2 cellular contexts compared by ENCODE assay signal in the genomic region with DNA sequence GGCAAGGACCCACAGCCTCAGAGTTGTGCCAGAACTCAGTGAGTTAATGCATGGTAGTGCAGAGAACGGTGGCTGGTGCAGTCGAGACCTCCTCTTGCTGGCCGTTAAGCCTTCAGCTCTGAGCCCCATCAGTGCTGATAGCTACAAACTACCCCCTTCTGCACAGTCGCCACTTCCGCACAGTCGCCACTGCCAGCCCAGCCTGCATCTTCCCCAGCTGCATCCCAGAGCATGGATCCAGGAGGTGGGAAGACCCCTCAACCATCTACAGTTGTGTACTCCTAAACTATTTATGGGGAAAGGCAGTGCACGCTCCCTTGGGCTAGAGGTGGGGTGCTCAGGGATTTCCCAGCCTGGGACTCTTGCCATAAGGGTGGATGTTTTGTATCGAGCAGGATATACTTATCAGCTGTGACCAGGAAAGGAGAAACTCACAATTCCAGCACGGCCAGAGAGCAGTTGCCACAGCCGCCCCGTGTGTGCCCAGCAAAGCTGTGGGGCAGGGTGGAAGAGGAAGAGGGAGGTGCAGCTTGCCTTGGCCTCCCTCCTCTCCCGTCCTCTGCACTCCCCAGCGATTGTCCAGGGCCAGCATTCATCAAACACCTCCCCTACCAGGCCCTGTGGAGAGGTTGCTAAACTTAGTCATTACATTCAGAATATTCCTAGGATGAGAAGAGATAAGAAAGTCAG.
TF ChIP-seq lines count a peak whose summit lies in the region.

No MANE protein-coding gene starts in this region.

TF ChIP-seq in IMR-90, 13 proteins besides CTCF, POLR2A, EP300 and RAD21:
- no peak for TF ChIP-seq MAFK (IDR thresholded peaks at IDR 0.05; ENCODE audit: low read depth, low read length)
- TF ChIP-seq RFX5 (IDR thresholded peaks at IDR 0.05; ENCODE audit: low read depth, low read length): no peak
- TF ChIP-seq, protein P1, sequence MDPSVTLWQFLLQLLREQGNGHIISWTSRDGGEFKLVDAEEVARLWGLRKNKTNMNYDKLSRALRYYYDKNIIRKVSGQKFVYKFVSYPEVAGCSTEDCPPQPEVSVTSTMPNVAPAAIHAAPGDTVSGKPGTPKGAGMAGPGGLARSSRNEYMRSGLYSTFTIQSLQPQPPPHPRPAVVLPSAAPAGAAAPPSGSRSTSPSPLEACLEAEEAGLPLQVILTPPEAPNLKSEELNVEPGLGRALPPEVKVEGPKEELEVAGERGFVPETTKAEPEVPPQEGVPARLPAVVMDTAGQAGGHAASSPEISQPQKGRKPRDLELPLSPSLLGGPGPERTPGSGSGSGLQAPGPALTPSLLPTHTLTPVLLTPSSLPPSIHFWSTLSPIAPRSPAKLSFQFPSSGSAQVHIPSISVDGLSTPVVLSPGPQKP (IDR thresholded peaks at IDR 0.05; ENCODE audit: borderline replicate concordance, low read depth, low read length): no peak
- TF ChIP-seq SMC3 (IDR thresholded peaks at IDR 0.05; ENCODE audit: low read depth, low read length): no peak
- TF ChIP-seq MAZ (IDR thresholded peaks at IDR 0.05; ENCODE audit: borderline replicate concordance, low read depth, low read length): no peak
- TF ChIP-seq NFE2L2 (IDR thresholded peaks at IDR 0.05; ENCODE audit: low read depth, low read length): no peak
- no peak for TF ChIP-seq BHLHE40 (IDR thresholded peaks at IDR 0.05; ENCODE audit: low read depth, low read length)
- no peak for TF ChIP-seq MXI1 (IDR thresholded peaks at IDR 0.05; ENCODE audit: borderline replicate concordance, low read depth, low read length)
- TF ChIP-seq RCOR1 (IDR thresholded peaks at IDR 0.05; ENCODE audit: insufficient replicate concordance, low read length): no peak
- TF ChIP-seq CHD1 (IDR thresholded peaks at IDR 0.05; ENCODE audit: low read depth, low read length): no peak
- TF ChIP-seq CEBPB (IDR thresholded peaks at IDR 0.05; ENCODE audit: low read depth, low read length): no peak
- TF ChIP-seq FOS (IDR thresholded peaks at IDR 0.05; ENCODE audit: low read depth, low read length): no peak
- TF ChIP-seq, protein P2, sequence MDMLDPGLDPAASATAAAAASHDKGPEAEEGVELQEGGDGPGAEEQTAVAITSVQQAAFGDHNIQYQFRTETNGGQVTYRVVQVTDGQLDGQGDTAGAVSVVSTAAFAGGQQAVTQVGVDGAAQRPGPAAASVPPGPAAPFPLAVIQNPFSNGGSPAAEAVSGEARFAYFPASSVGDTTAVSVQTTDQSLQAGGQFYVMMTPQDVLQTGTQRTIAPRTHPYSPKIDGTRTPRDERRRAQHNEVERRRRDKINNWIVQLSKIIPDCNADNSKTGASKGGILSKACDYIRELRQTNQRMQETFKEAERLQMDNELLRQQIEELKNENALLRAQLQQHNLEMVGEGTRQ (IDR thresholded peaks at IDR 0.05; ENCODE audit: low read depth, low read length): no peak

TF ChIP-seq in HepG2, 621 proteins besides CTCF, POLR2A, EP300 and RAD21:
- TF ChIP-seq PBX2 (CRISPR knock-in tag; IDR thresholded peaks at IDR 0.05): no peak
- TF ChIP-seq ZNF841 (CRISPR knock-in tag; IDR thresholded peaks at IDR 0.05; ENCODE audit: borderline replicate concordance): no peak
- no peak for TF ChIP-seq PRDM15 (CRISPR knock-in tag; IDR thresholded peaks at IDR 0.05)
- no peak for TF ChIP-seq GTF2F1 (IDR thresholded peaks at IDR 0.05; ENCODE audit: low read length)
- no peak for TF ChIP-seq ZKSCAN1 (IDR thresholded peaks at IDR 0.05; ENCODE audit: low read length)
- TF ChIP-seq SMC3 (IDR thresholded peaks at IDR 0.05; ENCODE audit: low read length): no peak
- TF ChIP-seq ZNF234 (CRISPR knock-in tag; conservative IDR thresholded peaks at IDR 0.05): no peak
